8 cellular contexts compared by ENCODE assay signal in genomic region chr19:48481191-48481500, GRCh38. TPM values are rescaled to one million over a fixed set of nuclear protein-coding genes. Genes with fewer than 3 reads are reported as not detected.
A peak's percentile ranks its signal among the peaks of the same experiment; 100 is the strongest.
DNase-seq lines count a peak whose midpoint lies in the region; ATAC-seq and TF ChIP-seq lines count a peak whose summit lies in the region.

No MANE protein-coding gene starts in this region.

- POLR2A ChIA-PET in MCF 10A (lab: Yijun Ruan, JAX), result interaction anchor here (1.3 kb wide), 1 partner anchor 36 kb away, joined by 3 read pairs; no protein-coding TSS in a partner anchor

- no peak for TF ChIP-seq CTCF in breast epithelium (IDR thresholded peaks at IDR 0.05)
- TF ChIP-seq CTCF in MCF 10A (IDR thresholded peaks at IDR 0.05; ENCODE audit: unreplicated experiment), result no peak
- no peak for TF ChIP-seq CTCF in upper lobe of right lung (IDR thresholded peaks at IDR 0.05)
- TF ChIP-seq CTCF in GM20000 (IDR thresholded peaks at IDR 0.05; ENCODE audit: extremely low read depth, missing control alignments), result no peak

- H3K36me3 ChIP-seq in breast epithelium, result no peaks in the 10 kb centered on the region
- no peaks in the 10 kb centered on the region for H3K36me3 ChIP-seq in mucosa of stomach (ENCODE audit: control insufficient read depth, insufficient read depth, low read length)
- peaks cover 22% of the 10 kb centered on the region for H3K36me3 ChIP-seq in upper lobe of right lung

- no peak overlapping the region for H3K27ac Mint-ChIP-seq in MCF 10A (ENCODE audit: low read depth, unreplicated experiment)

- H3K9me3 ChIP-seq in breast epithelium (no peaks in the 10 kb centered on the region), mucosa of stomach (ENCODE audit: control insufficient read depth, low read length) (no peaks in the 10 kb centered on the region), upper lobe of right lung (no peaks in the 10 kb centered on the region)

- H3K4me1 Mint-ChIP-seq in MCF 10A (ENCODE audit: insufficient read depth, unreplicated experiment), result peaks cover 20% of the 10 kb centered on the region

- H3K9ac ChIP-seq in mucosa of stomach (ENCODE audit: low read length), result peak overlapping the region; percentile 65

- no peak for DNase-seq in breast epithelium (ENCODE audit: low spot score in 2 of 2)
- DNase-seq in MCF 10A (ENCODE audit: unreplicated experiment), result no peak
- no peak for DNase-seq in caudate nucleus (lab: John Stamatoyannopoulos, UW)
- DNase-seq in upper lobe of right lung, result no peak
- no peak for DNase-seq in GM20000 (ENCODE audit: low spot score)
- DNase-seq in cerebellar cortex (ENCODE audit: low spot score), result no peak
- DNase-seq in Ammon's horn (ENCODE audit: low spot score), result no peak

- H3K27ac ChIP-seq in breast epithelium (peak overlapping the region; percentile 80 to 89), caudate nucleus (ENCODE audit: low read depth, low read length) (peak overlapping the region; percentile 72), upper lobe of right lung (peak overlapping the region; percentile 80)

- no peaks in the 10 kb centered on the region for H3K27me3 Mint-ChIP-seq in MCF 10A (ENCODE audit: insufficient read depth, unreplicated experiment)

- no peaks in the 10 kb centered on the region for H3K27me3 ChIP-seq in breast epithelium
- no peaks in the 10 kb centered on the region for H3K27me3 ChIP-seq in mucosa of stomach (ENCODE audit: control insufficient read depth, insufficient read depth, low read length)
- no peaks in the 10 kb centered on the region for H3K27me3 ChIP-seq in upper lobe of right lung

- peak overlapping the region; percentile 52 to 69 (median 53) for H3K4me3 ChIP-seq in breast epithelium
- H3K4me3 ChIP-seq in mucosa of stomach (ENCODE audit: low read length), result no peak overlapping the region
- H3K4me3 ChIP-seq in upper lobe of right lung, result peak overlapping the region; percentile 61

- intact Hi-C loops in breast epithelium (cut with DNase I; ENCODE audit: low total_unique reads) (no loop called here), MCF 10A (cut with micrococcal nuclease) (no loop called here), upper lobe of right lung (cut with DNase I) (no loop called here)

- H3K4me3 Mint-ChIP-seq in MCF 10A (ENCODE audit: unreplicated experiment), result no peak overlapping the region

- CTCF ChIA-PET in MCF 10A (lab: Yijun Ruan, JAX), result no interaction called here

- no peaks in the 10 kb centered on the region for H3K9me3 Mint-ChIP-seq in MCF 10A (ENCODE audit: unreplicated experiment)

- no peaks in the 10 kb centered on the region for H3K4me1 ChIP-seq in breast epithelium
- H3K4me1 ChIP-seq in mucosa of stomach (ENCODE audit: control insufficient read depth, insufficient read depth, low read length), result peaks cover 15% of the 10 kb centered on the region
- peaks cover 19% of the 10 kb centered on the region for H3K4me1 ChIP-seq in upper lobe of right lung

- no TSS peak for BruUV-seq in MCF 10A (replicated peaks; lab: Mats Ljungman, UMichigan)

- peaks cover 56% of the 10 kb centered on the region for H3K36me3 Mint-ChIP-seq in MCF 10A (ENCODE audit: insufficient read depth, unreplicated experiment)

- ATAC-seq in upper lobe of right lung, result no peak

- TF ChIP-seq POLR2A in breast epithelium (IDR thresholded peaks at IDR 0.05), result no peak

RNA-seq across cellular contexts. Expression of gene CYTH2, which starts 12.0 kb away (rescaled TPM):
- total RNA-seq in breast epithelium (10 to 100 TPM; 42.2 to 74.7 (median 70.4) TPM), MCF 10A (2022) (70.3 and 72.2 TPM in 2 replicates), upper lobe of right lung (60.7 TPM)

RNA-seq across cellular contexts. Expression of gene KCNJ14, which starts 25.8 kb away (rescaled TPM):
- total RNA-seq in breast epithelium (1 to 10 TPM in 2 of 3 donors, under 1 TPM in 1; 0.80 to 1.6 (median 1.0) TPM), MCF 10A (2022) (1.6 and 2.7 TPM in 2 replicates), upper lobe of right lung (1.1 TPM)

RNA-seq across cellular contexts. Expression of gene LMTK3, which starts 30.5 kb away (rescaled TPM):
- total RNA-seq in breast epithelium (1 to 10 TPM in 2 of 3 donors, not detected in 1; 1.3 to 2.9 TPM), MCF 10A (2022) (0.37 and 0.47 TPM in 2 replicates), upper lobe of right lung (7.1 TPM)

RNA-seq across cellular contexts. Expression of gene GRWD1, which starts 35.4 kb away (rescaled TPM):
- total RNA-seq in breast epithelium (10 to 100 TPM; 25.0 to 35.4 (median 30.1) TPM), MCF 10A (2022) (45.1 and 55.8 TPM in 2 replicates), upper lobe of right lung (27.1 TPM)
